8 cellular contexts compared by ENCODE assay signal in the genomic region with DNA sequence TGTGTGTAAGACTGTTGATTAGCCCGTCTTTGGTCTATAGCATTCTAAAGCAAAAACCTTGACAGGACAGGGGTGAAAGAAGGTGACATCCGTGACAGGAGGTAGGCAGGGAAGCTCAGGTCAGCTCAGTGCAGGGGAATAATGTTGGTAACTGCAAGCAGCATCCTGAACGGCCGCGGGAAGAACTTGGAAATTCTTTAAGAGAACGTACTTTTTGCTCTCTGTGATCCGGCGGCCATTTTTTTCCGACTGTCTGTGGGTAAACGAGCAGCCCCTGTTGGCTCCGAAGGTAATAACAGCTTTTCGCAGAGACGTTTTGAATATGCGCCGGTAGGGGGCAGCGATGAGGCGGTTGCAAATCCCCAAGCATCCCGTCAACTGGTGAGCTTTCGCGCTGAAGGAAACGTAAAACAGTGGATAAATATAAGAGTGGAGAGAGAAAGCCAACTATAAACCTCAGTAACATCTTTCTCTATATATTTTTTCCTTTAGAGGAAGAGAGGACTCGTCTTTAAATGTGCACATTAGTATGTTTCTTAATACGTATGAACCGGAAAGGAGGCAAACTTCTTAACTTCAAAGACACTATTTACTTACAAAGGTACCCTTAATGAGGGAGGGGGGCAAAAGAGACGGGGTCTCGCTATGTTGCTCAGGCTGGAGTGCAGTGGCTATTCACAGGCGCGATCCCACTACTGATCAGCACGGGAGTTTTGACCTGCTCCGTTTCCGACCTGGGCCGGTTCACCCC. TPM values are rescaled to one million over a fixed set of nuclear protein-coding genes. Genes with fewer than 3 reads are reported as not detected.
DNase-seq lines count a peak whose midpoint lies in the region; ATAC-seq and TF ChIP-seq lines count a peak whose summit lies in the region.

No MANE protein-coding gene starts in this region.

- H3K4me3 Mint-ChIP-seq in activated naive CD8-positive, alpha-beta T cell treated with anti-CD3 and anti-CD28 coated beads, Interleukin-2, amount 50 U/mL, for 24 hours: no peak overlapping the region

- H3K27ac ChIP-seq in DND-41 (ENCODE audit: low read length): peak overlapping the region; percentile 90
- H3K27ac ChIP-seq in HEK293 (ENCODE audit: extremely low read depth, low read depth, low read length): peak overlapping the region; percentile 75
- H3K27ac ChIP-seq in cardiac muscle cell: peak overlapping the region; percentile 100
- H3K27ac ChIP-seq in parathyroid adenoma: peak overlapping the region; percentile 97
- peak overlapping the region; percentile 93 to 96 for H3K27ac ChIP-seq in tibial artery

- peaks cover 3% of the 10 kb centered on the region for H3K36me3 Mint-ChIP-seq in activated naive CD8-positive, alpha-beta T cell treated with anti-CD3 and anti-CD28 coated beads, Interleukin-2, amount 50 U/mL, for 24 hours (ENCODE audit: low read depth)

- peak; percentile 86 for DNase-seq in DND-41
- peak; percentile 79 for DNase-seq in NCI-H1105 (lab: John Stamatoyannopoulos, UW)
- peak; percentile 35 for DNase-seq in SKM-1 (lab: John Stamatoyannopoulos, UW; ENCODE audit: unreplicated experiment)
- peak; percentile 85 for DNase-seq in activated naive CD8-positive, alpha-beta T cell treated with anti-CD3 and anti-CD28 coated beads, Interleukin-2, amount 50 U/mL, for 24 hours
- peak; percentile 88 to 94 for DNase-seq in cardiac muscle cell (ENCODE audit: low read depth in 1 of 2, low spot score in 1 of 2)
- DNase-seq in tibial artery: peak; percentile 88 to 91

- peak; percentile 100 for TF ChIP-seq CTCF in DND-41 (IDR thresholded peaks at IDR 0.05; ENCODE audit: borderline replicate concordance, extremely low read depth, low read length, poor library complexity, severe bottlenecking)
- peak; percentile 96 for TF ChIP-seq CTCF in HEK293 (tag by site-specific recombination; IDR thresholded peaks at IDR 0.05)
- TF ChIP-seq CTCF in cardiac muscle cell (IDR thresholded peaks at IDR 0.05; ENCODE audit: low read depth, low read length): peak; percentile 100
- peak; percentile 100 for TF ChIP-seq CTCF in parathyroid adenoma (IDR thresholded peaks at IDR 0.05)
- peak; percentile 100 for TF ChIP-seq CTCF in tibial artery (IDR thresholded peaks at IDR 0.05)

- peak overlapping the region; percentile 72 for H3K9ac ChIP-seq in DND-41 (ENCODE audit: low read depth, low read length)
- H3K9ac ChIP-seq in parathyroid adenoma: peak overlapping the region; percentile 51

- no peaks in the 10 kb centered on the region for H3K36me3 ChIP-seq in DND-41 (ENCODE audit: insufficient read depth, low read length)
- H3K36me3 ChIP-seq in HEK293 (ENCODE audit: control insufficient read depth in 2 of 2, insufficient read depth in 1 of 2, low read length in 2 of 2): no peaks in the 10 kb centered on the region
- no peaks in the 10 kb centered on the region for H3K36me3 ChIP-seq in cardiac muscle cell
- H3K36me3 ChIP-seq in parathyroid adenoma (ENCODE audit: control insufficient read depth, insufficient read depth, low read length): no peaks in the 10 kb centered on the region
- no peaks in the 10 kb centered on the region for H3K36me3 ChIP-seq in tibial artery

- H4K20me1 ChIP-seq in DND-41 (ENCODE audit: insufficient read depth, low read length): no peaks in the 10 kb centered on the region

- CTCF ChIA-PET in HEK293 (lab: Yijun Ruan, JAX): interaction anchor here (0.6 to 6.1 kb wide), 31 partner anchors 9 to 696 kb away, joined by 3 to 91 read pairs (median 4); a partner anchor contains a TSS

- H3K79me2 ChIP-seq in DND-41 (ENCODE audit: insufficient read depth, low read length) (peaks cover 12% of the 10 kb centered on the region), parathyroid adenoma (no peaks in the 10 kb centered on the region)

- intact Hi-C loops in tibial artery (cut with DNase I; ENCODE audit: low total_unique reads): no loop called here

- H3K9me3 Mint-ChIP-seq in activated naive CD8-positive, alpha-beta T cell treated with anti-CD3 and anti-CD28 coated beads, Interleukin-2, amount 50 U/mL, for 24 hours: no peaks in the 10 kb centered on the region

- H3K4me2 ChIP-seq in DND-41 (ENCODE audit: insufficient read depth, low read length) (peak overlapping the region; percentile 79), parathyroid adenoma (ENCODE audit: low read length) (peak overlapping the region; percentile 93)

- ATAC-seq in DND-41 (ENCODE audit: insufficient read depth, low read depth): peak; percentile 36
- ATAC-seq in activated naive CD8-positive, alpha-beta T cell treated with anti-CD3 and anti-CD28 coated beads, Interleukin-2, amount 50 U/mL, for 24 hours: peak; percentile 57

- H3K27me3 Mint-ChIP-seq in activated naive CD8-positive, alpha-beta T cell treated with anti-CD3 and anti-CD28 coated beads, Interleukin-2, amount 50 U/mL, for 24 hours: peaks cover 2% of the 10 kb centered on the region

- peak overlapping the region; percentile 100 for H2AFZ ChIP-seq in DND-41 (ENCODE audit: low read depth, low read length)
- H2AFZ ChIP-seq in parathyroid adenoma: peak overlapping the region; percentile 92

- no peaks in the 10 kb centered on the region for H3K27me3 ChIP-seq in DND-41 (ENCODE audit: insufficient read depth, low read length, poor library complexity)
- no peaks in the 10 kb centered on the region for H3K27me3 ChIP-seq in cardiac muscle cell
- H3K27me3 ChIP-seq in parathyroid adenoma (ENCODE audit: control insufficient read depth, insufficient read depth, low read length): no peaks in the 10 kb centered on the region
- H3K27me3 ChIP-seq in tibial artery: no peaks in the 10 kb centered on the region

- POLR2A ChIA-PET in HEK293 (lab: Yijun Ruan, JAX): interaction anchor here (0.9 to 2.9 kb wide), 15 partner anchors 8 to 276 kb away, joined by 3 to 38 read pairs (median 5); a partner anchor contains a TSS

- H3K4me1 ChIP-seq in DND-41 (ENCODE audit: insufficient read depth, low read length) (peaks cover 49% of the 10 kb centered on the region), HEK293 (ENCODE audit: control insufficient read depth, insufficient read depth, low read length) (peaks cover 2% of the 10 kb centered on the region; the same call in 1 of the 2 replicates), cardiac muscle cell (ENCODE audit: low read depth) (peaks cover 23% of the 10 kb centered on the region), parathyroid adenoma (no peaks in the 10 kb centered on the region), tibial artery (peaks cover 0 to 23% (median 9%) of the 10 kb centered on the region in 4 donors)

- H3K4me3 ChIP-seq in DND-41 (ENCODE audit: low read depth in 1 of 2, low read length in 2 of 2) (peak overlapping the region; percentile 68 to 77), HEK293 (ENCODE audit: low read depth, low read length) (peak overlapping the region; percentile 77), cardiac muscle cell (peak overlapping the region; percentile 58), parathyroid adenoma (ENCODE audit: low read depth, low read length) (peak overlapping the region; percentile 97), tibial artery (peak overlapping the region; percentile 75 to 79)

- peaks cover 39% of the 10 kb centered on the region for H3K4me1 Mint-ChIP-seq in activated naive CD8-positive, alpha-beta T cell treated with anti-CD3 and anti-CD28 coated beads, Interleukin-2, amount 50 U/mL, for 24 hours

- H3K9me3 ChIP-seq in DND-41 (ENCODE audit: insufficient read depth, low read length, severe bottlenecking) (no peaks in the 10 kb centered on the region), HEK293 (ENCODE audit: control insufficient read depth, insufficient read depth, low read depth, low read length) (no peaks in the 10 kb centered on the region), cardiac muscle cell (ENCODE audit: low read depth) (no peaks in the 10 kb centered on the region), parathyroid adenoma (ENCODE audit: control insufficient read depth, low read length) (no peaks in the 10 kb centered on the region), tibial artery (no peaks in the 10 kb centered on the region)

- no peak overlapping the region for H3K27ac Mint-ChIP-seq in activated naive CD8-positive, alpha-beta T cell treated with anti-CD3 and anti-CD28 coated beads, Interleukin-2, amount 50 U/mL, for 24 hours

TF ChIP-seq in HEK293, 187 proteins besides CTCF, POLR2A, EP300 and RAD21 (continues in another document):
- TF ChIP-seq ZNF202 (tag by site-specific recombination; IDR thresholded peaks at IDR 0.05; ENCODE audit: borderline replicate concordance): no peak
- peak; percentile 87; the same call in 1 of the 2 replicates for TF ChIP-seq MZF1 (tag by site-specific recombination; IDR thresholded peaks at IDR 0.05; ENCODE audit: borderline replicate concordance)
- 0 out of 2 replicates have a peak, but pooled peaks have one; percentile 12 for TF ChIP-seq ZFP69B (tag by site-specific recombination; IDR thresholded peaks at IDR 0.05)
- 0 out of 2 replicates have a peak, but pooled peaks have one; percentile 99 for TF ChIP-seq ZEB2 (tag by site-specific recombination; IDR thresholded peaks at IDR 0.05)
- peak; percentile 41; the same call in 1 of the 2 replicates for TF ChIP-seq KLF8 (tag by site-specific recombination; IDR thresholded peaks at IDR 0.05)
- TF ChIP-seq ZNF112 (tag by site-specific recombination; IDR thresholded peaks at IDR 0.05): no peak; the same call in 1 of the 2 replicates
- no peak for TF ChIP-seq ZNF155 (tag by site-specific recombination; IDR thresholded peaks at IDR 0.05)
- TF ChIP-seq PRDM1 (tag by site-specific recombination; IDR thresholded peaks at IDR 0.05): peak; percentile 23; the same call in 1 of the 2 replicates

RNA-seq across cellular contexts. Expression of a gene that starts 9.5 kb away (rescaled TPM):
- 33.9 and 43.9 TPM in 2 replicates for total RNA-seq in cardiac muscle cell
- polyA plus RNA-seq in cardiac muscle cell: 71.9 and 80.5 TPM in 2 replicates

RNA-seq across cellular contexts. Expression of a gene that starts 30.8 kb away (rescaled TPM):
- 22.5 and 23.3 TPM in 2 replicates for total RNA-seq in cardiac muscle cell
- polyA plus RNA-seq in cardiac muscle cell: 27.8 and 28.4 TPM in 2 replicates

Comparison
In these comparisons a context has a peak if more than half of its experiments do, and no peak if none do; other contexts are left out.
1. Peak in every context shown above with its lines: DNase-seq, ATAC-seq, H3K4me3 ChIP-seq and H3K27ac ChIP-seq.
2. DNase-seq: peak in every context shown above with its lines; median percentile 91 in cardiac muscle cell; 90 in tibial artery; 86 in DND-41; 85 in activated naive CD8-positive, alpha-beta T cell treated with anti-CD3 and anti-CD28 coated beads, Interleukin-2, amount 50 U/mL, for 24 hours; 79 in NCI-H1105; 35 in SKM-1.